In genomic region chr16:48318630-48319029, GRCh38 we compare ENCODE assay signal across 9 cellular contexts.
DNase-seq lines count a peak whose midpoint lies in the region; ATAC-seq and TF ChIP-seq lines count a peak whose summit lies in the region.
"Had no signal": no experiment of that assay in that cellular context is flagged by ENCODE, and none has a peak within 500 bp of the region (broad histone marks: within the 10 kb centered on the region; RNA-seq: fewer than 3 reads in every experiment).

No MANE protein-coding gene starts in this region.

- no peak overlapping the region for H3K4me3 ChIP-seq in spleen

- intact Hi-C loops in spleen (cut with DNase I; ENCODE audit: low total_unique reads) = no loop called here

- no peak for TF ChIP-seq CTCF in spleen (IDR thresholded peaks at IDR 0.05 in 8 of 11, conservative IDR thresholded peaks at IDR 0.05 in 3 of 11)

- H3K4me1 ChIP-seq in spleen = peaks cover 21 to 44% (median 26%) of the 10 kb centered on the region in 6 donors

- peak; percentile 50 for DNase-seq in DMS53 (lab: John Stamatoyannopoulos, UW)
- DNase-seq in DMS53 treated with DMSO at 0.1 percent for 48 hours (lab: John Stamatoyannopoulos, UW; ENCODE audit: unreplicated experiment) = no peak
- peak; percentile 59 for DNase-seq in UCSD-AML1 (lab: John Stamatoyannopoulos, UW; ENCODE audit: unreplicated experiment)
- DNase-seq in fibroblast of peridontal ligament (ENCODE audit: extremely low read depth) = peak; percentile 74
- DNase-seq in spleen = no peak
- no peak for DNase-seq in A172 (ENCODE audit: low spot score)

- peaks cover 0 to 8% (median 2%) of the 10 kb centered on the region in 8 donors for H3K9me3 ChIP-seq in spleen

- no peak for TF ChIP-seq POLR2A in spleen (IDR thresholded peaks at IDR 0.05)

- H3K27ac ChIP-seq in spleen = peak overlapping the region in 7 of 8 donors; percentile 14 to 64 (median 39)
- H3K27ac ChIP-seq: 22Rv1 had no signal

- 4 to 18% (median 5%) methylated on average over 4 of the region's 4 CpGs for WGBS in spleen, 5 donors

- no peaks in the 10 kb centered on the region for H3K27me3 ChIP-seq in spleen (replicated peaks in 1 of 7)

- ATAC-seq in GM18870 (IDR thresholded peaks at IDR 0.05; ENCODE audit: unreplicated experiment) = no peak
- no peak for ATAC-seq in GM18511 (IDR thresholded peaks at IDR 0.05; ENCODE audit: unreplicated experiment)

- peaks cover 0 to 62% (median 6%) of the 10 kb centered on the region in 6 donors for H3K36me3 ChIP-seq in spleen

Comparison
In these comparisons a context has a peak if more than half of its experiments do, and no peak if none do; other contexts are left out.
1. DNase-seq: peak in DMS53 (single experiment), UCSD-AML1 (single experiment) and fibroblast of peridontal ligament (single experiment); none in DMS53 treated with DMSO at 0.1 percent for 48 hours (single experiment), spleen (single experiment) and A172 (single experiment).